Comparison of ENCODE assay signal across 30 cellular contexts in the genomic region with DNA sequence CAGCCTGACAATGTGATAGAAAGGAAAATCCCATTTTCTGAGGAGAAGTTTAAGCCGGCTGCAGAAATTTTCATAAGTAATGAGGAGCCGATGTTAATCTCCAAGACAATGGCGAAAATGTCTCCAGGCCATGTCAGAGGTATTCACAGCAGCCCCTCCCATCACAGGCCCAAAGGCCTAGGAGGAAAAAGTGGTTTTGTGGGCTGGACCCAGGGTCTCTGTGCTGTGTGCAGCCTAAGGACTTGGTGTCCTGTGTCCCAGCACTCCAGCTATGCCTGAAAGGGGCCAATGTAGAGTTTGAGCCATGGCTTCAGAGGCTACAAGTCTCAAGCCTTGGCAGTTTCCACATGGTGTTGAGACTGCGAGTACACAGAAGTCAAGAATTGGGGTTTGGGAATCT. TPM values are rescaled to one million over a fixed set of nuclear protein-coding genes. Genes with fewer than 3 reads are reported as not detected.
"Had no signal": no experiment of that assay in that cellular context is flagged by ENCODE, and none has a peak within 500 bp of the region (broad histone marks: within the 10 kb centered on the region; RNA-seq: fewer than 3 reads in every experiment).

No MANE protein-coding gene starts in this region.

- H3K4me1 ChIP-seq: colonic mucosa, esophagus muscularis mucosa, esophagus squamous epithelium, foreskin keratinocyte, gastrocnemius medialis, gastroesophageal sphincter, heart left ventricle, heart right ventricle had no signal

- H3K4me3 ChIP-seq: colonic mucosa, coronary artery, dorsolateral prefrontal cortex, esophagus muscularis mucosa, esophagus squamous epithelium, gastrocnemius medialis, gastroesophageal sphincter, heart left ventricle, heart right ventricle, hepatocyte had no signal

- H3K27ac Mint-ChIP-seq: dendritic cell treated with granulocyte-macrophage colony-stimulating factor and Interleukin-4, amounts not matched to agents 40 ng/mL and 50 ng/mL, for 4 days; effector memory CD8-positive, alpha-beta T cell; endodermal cell had no signal

- H3K4me2 ChIP-seq: hepatocyte had no signal

- H3K9me3 ChIP-seq: colonic mucosa, esophagus squamous epithelium, gastrocnemius medialis, gastroesophageal sphincter had no signal

- DNase-seq: colonic mucosa; cortex of kidney; dermis blood vessel endothelial cell; dorsolateral prefrontal cortex; effector CD4-positive, alpha-beta T cell; effector CD8-positive, alpha-beta T cell; effector memory CD4-positive, alpha-beta T cell; effector memory CD8-positive, alpha-beta T cell; endodermal cell; erythroblast; esophagus squamous epithelium; foreskin fibroblast; foreskin keratinocyte; foreskin melanocyte; gastrocnemius medialis; glutamatergic neuron; head of caudate nucleus; heart left ventricle; heart right ventricle had no signal

- FAIRE-seq: colon, endometrium, endothelial cell of umbilical vein, frontal cortex had no signal

- ATAC-seq: effector memory CD8-positive, alpha-beta T cell; esophagus mucosa; foreskin keratinocyte; gastrocnemius medialis; gastroesophageal sphincter; heart left ventricle; heart right ventricle had no signal

- H3K4me1 Mint-ChIP-seq: endodermal cell had no signal

- H3K27me3 Mint-ChIP-seq: dendritic cell treated with granulocyte-macrophage colony-stimulating factor and Interleukin-4, amounts not matched to agents 40 ng/mL and 50 ng/mL, for 4 days; effector memory CD8-positive, alpha-beta T cell had no signal

- H3K4me3 Mint-ChIP-seq: dendritic cell treated with granulocyte-macrophage colony-stimulating factor and Interleukin-4, amounts not matched to agents 40 ng/mL and 50 ng/mL, for 4 days; effector memory CD8-positive, alpha-beta T cell; endodermal cell had no signal

- H3K36me3 ChIP-seq: colonic mucosa, esophagus muscularis mucosa, esophagus squamous epithelium, gastrocnemius medialis, gastroesophageal sphincter, heart left ventricle, heart right ventricle had no signal

- H3K27ac ChIP-seq: colonic mucosa, coronary artery, dorsolateral prefrontal cortex, epithelial cell of prostate, esophagus muscularis mucosa, esophagus squamous epithelium, foreskin keratinocyte, gastrocnemius medialis, gastroesophageal sphincter, heart left ventricle, heart right ventricle, hepatocyte had no signal

RNA-seq across cellular contexts. Expression of a gene that starts 32.9 kb away (rescaled TPM):
- total RNA-seq: endothelial cell of umbilical vein had no signal
